ENCODE assay signal across 17 cellular contexts in genomic region chr3:190616627-190617026, GRCh38.
DNase-seq lines count a peak whose midpoint lies in the region; ATAC-seq and TF ChIP-seq lines count a peak whose summit lies in the region.
"Had no signal": no experiment of that assay in that cellular context is flagged by ENCODE, and none has a peak within 500 bp of the region (broad histone marks: within the 10 kb centered on the region; RNA-seq: fewer than 3 reads in every experiment).

No MANE protein-coding gene starts in this region.

- peaks cover 0 to 5% of the 10 kb centered on the region in 2 donors for H3K9me3 Mint-ChIP-seq in activated T-cell treated with anti-CD3 and anti-CD28 coated beads, Interleukin-2, amount 50 U/mL, for 72 hours
- no peaks in the 10 kb centered on the region for H3K9me3 Mint-ChIP-seq in stimulated activated naive B cell treated with anti-CD40 and anti-IgM and Interleukin-4, amounts not matched to agents 10 μg/mL and 1 μg/mL and 100 μg/mL, for 72 hours
- H3K9me3 Mint-ChIP-seq in Calu3 (ENCODE audit: low read depth, unreplicated experiment) = no peaks in the 10 kb centered on the region

- no peaks in the 10 kb centered on the region for H3K27me3 ChIP-seq in OCI-LY3 (ENCODE audit: low read depth, low read length)
- H3K27me3 ChIP-seq in HAP-1 (ENCODE audit: low read depth) = no peaks in the 10 kb centered on the region
- H3K27me3 ChIP-seq: cardiac muscle cell, tibial nerve had no signal

- no peaks in the 10 kb centered on the region for H4K20me1 ChIP-seq in OCI-LY3 (ENCODE audit: insufficient read depth, low read length)

- peak overlapping the region; percentile 99 for H3K27ac Mint-ChIP-seq in activated T-cell treated with anti-CD3 and anti-CD28 coated beads, Interleukin-2, amount 50 U/mL, for 72 hours
- H3K27ac Mint-ChIP-seq in stimulated activated naive B cell treated with anti-CD40 and anti-IgM and Interleukin-4, amounts not matched to agents 10 μg/mL and 1 μg/mL and 100 μg/mL, for 72 hours = peak overlapping the region; percentile 94
- no peak overlapping the region for H3K27ac Mint-ChIP-seq in Calu3 (ENCODE audit: unreplicated experiment)

- DNase-seq in activated T-cell treated with anti-CD3 and anti-CD28 coated beads, Interleukin-2, amount 50 U/mL, for 72 hours = no peak
- no peak for DNase-seq in activated T-cell treated with anti-CD3 and anti-CD28 coated beads, Interleukin-2, amount 50 U/mL, for 1 hour
- DNase-seq in amniotic epithelial cell (ENCODE audit: low read depth) (peak; percentile 9), Calu3 (no peak), HAP-1 (ENCODE audit: low spot score in 2 of 2) (no peak)
- no peak for DNase-seq in stimulated activated naive B cell treated with anti-CD40 and anti-IgM and Interleukin-4, amounts not matched to agents 10 μg/mL and 1 μg/mL and 100 μg/mL, for 72 hours
- DNase-seq: activated effector memory CD4-positive, alpha-beta T cell treated with anti-CD3 and anti-CD28 coated beads, Interleukin-2, amount 50 U/mL, for 16 hours; DMS 273 treated with DMSO at 0.1 percent for 48 hours; islet precursor cell; NCI-H1092; NK-92 treated with Interleukin-12 subunit alpha and Interleukin-12 subunit beta, amount 100 ng/mL, for 24 hours had no signal

- H2AFZ ChIP-seq in OCI-LY3 (ENCODE audit: low read depth, low read length) = no peak overlapping the region

- no peak overlapping the region for H3K9ac ChIP-seq in OCI-LY3 (ENCODE audit: low read length)

- H3K79me2 ChIP-seq in OCI-LY3 (ENCODE audit: low read length) = no peaks in the 10 kb centered on the region

- H3K4me3 Mint-ChIP-seq in activated T-cell treated with anti-CD3 and anti-CD28 coated beads, Interleukin-2, amount 50 U/mL, for 72 hours = peak overlapping the region; percentile 65 to 79
- peak overlapping the region in 1 of 2 donors; percentile 63 for H3K4me3 Mint-ChIP-seq in stimulated activated naive B cell treated with anti-CD40 and anti-IgM and Interleukin-4, amounts not matched to agents 10 μg/mL and 1 μg/mL and 100 μg/mL, for 72 hours
- H3K4me3 Mint-ChIP-seq in Calu3 (ENCODE audit: low read depth, unreplicated experiment) = no peak overlapping the region

- no TSS peak for BruUV-seq in Calu3 (replicated peaks; lab: Mats Ljungman, UMichigan)

- H3K4me1 ChIP-seq in OCI-LY3 (ENCODE audit: low read length) (peaks cover 26% of the 10 kb centered on the region), HAP-1 (peaks cover 7% of the 10 kb centered on the region; the same call in 1 of the 2 replicates)
- H3K4me1 ChIP-seq: tibial nerve had no signal

- TF ChIP-seq CTCF in OCI-LY3 (IDR thresholded peaks at IDR 0.05; ENCODE audit: low read depth, low read length) = no peak
- TF ChIP-seq CTCF in Calu3 (IDR thresholded peaks at IDR 0.05; ENCODE audit: unreplicated experiment) = no peak

- no peaks in the 10 kb centered on the region for H3K27me3 Mint-ChIP-seq in activated T-cell treated with anti-CD3 and anti-CD28 coated beads, Interleukin-2, amount 50 U/mL, for 72 hours (ENCODE audit: low read depth)
- no peaks in the 10 kb centered on the region for H3K27me3 Mint-ChIP-seq in stimulated activated naive B cell treated with anti-CD40 and anti-IgM and Interleukin-4, amounts not matched to agents 10 μg/mL and 1 μg/mL and 100 μg/mL, for 72 hours
- H3K27me3 Mint-ChIP-seq in Calu3 (ENCODE audit: unreplicated experiment) = no peaks in the 10 kb centered on the region

- peaks cover 69% of the 10 kb centered on the region for H3K4me1 Mint-ChIP-seq in activated T-cell treated with anti-CD3 and anti-CD28 coated beads, Interleukin-2, amount 50 U/mL, for 72 hours (ENCODE audit: low read depth)
- H3K4me1 Mint-ChIP-seq in stimulated activated naive B cell treated with anti-CD40 and anti-IgM and Interleukin-4, amounts not matched to agents 10 μg/mL and 1 μg/mL and 100 μg/mL, for 72 hours = peaks cover 26 to 70% of the 10 kb centered on the region in 2 donors
- peaks cover 19% of the 10 kb centered on the region for H3K4me1 Mint-ChIP-seq in Calu3 (ENCODE audit: low read depth, unreplicated experiment)

- H3K4me2 ChIP-seq in OCI-LY3 (ENCODE audit: low read length) = peak overlapping the region; percentile 84; the same call in 1 of the 2 replicates

- no peak overlapping the region for H3K27ac ChIP-seq in OCI-LY3 (ENCODE audit: low read length)
- H3K27ac ChIP-seq: cardiac muscle cell, SK-N-MC, tibial nerve, VCaP had no signal

- no peak for ATAC-seq in activated T-cell treated with anti-CD3 and anti-CD28 coated beads, Interleukin-2, amount 50 U/mL, for 72 hours (replicated peaks in 1 of 2)
- ATAC-seq in stimulated activated naive B cell treated with anti-CD40 and anti-IgM and Interleukin-4, amounts not matched to agents 10 μg/mL and 1 μg/mL and 100 μg/mL, for 72 hours (replicated peaks) = no peak
- ATAC-seq in HG03521 (IDR thresholded peaks at IDR 0.05; ENCODE audit: unreplicated experiment) = no peak

- in situ Hi-C loops in HAP-1 (cut with MboI; ENCODE audit: low sequenced_read_pairs) = no loop called here

- H3K36me3 Mint-ChIP-seq in activated T-cell treated with anti-CD3 and anti-CD28 coated beads, Interleukin-2, amount 50 U/mL, for 72 hours (ENCODE audit: insufficient read depth in 2 of 2) = peaks cover 8 to 15% of the 10 kb centered on the region in 2 donors
- H3K36me3 Mint-ChIP-seq in stimulated activated naive B cell treated with anti-CD40 and anti-IgM and Interleukin-4, amounts not matched to agents 10 μg/mL and 1 μg/mL and 100 μg/mL, for 72 hours = peaks cover 5 to 9% of the 10 kb centered on the region in 2 donors
- peaks cover 17% of the 10 kb centered on the region for H3K36me3 Mint-ChIP-seq in Calu3 (ENCODE audit: insufficient read depth, unreplicated experiment)

- intact Hi-C loops in Calu3 (cut with micrococcal nuclease; ENCODE audit: unreplicated experiment) = no loop called here

- no peaks in the 10 kb centered on the region for H3K36me3 ChIP-seq in OCI-LY3 (replicated peaks; ENCODE audit: low read depth, low read length)
- no peaks in the 10 kb centered on the region for H3K36me3 ChIP-seq in HAP-1 (replicated peaks)
- H3K36me3 ChIP-seq: cardiac muscle cell, tibial nerve had no signal

- no peak overlapping the region for H3K4me3 ChIP-seq in OCI-LY3 (ENCODE audit: low read length)
- no peak overlapping the region for H3K4me3 ChIP-seq in HAP-1
- H3K4me3 ChIP-seq: cardiac muscle cell, SK-N-MC, tibial nerve had no signal

- no peaks in the 10 kb centered on the region for H3K9me3 ChIP-seq in OCI-LY3 (ENCODE audit: insufficient read depth, low read length)
- no peaks in the 10 kb centered on the region for H3K9me3 ChIP-seq in HAP-1
- H3K9me3 ChIP-seq: tibial nerve had no signal

- CTCF ChIA-PET in Calu3 (lab: Charles Lee) = no interaction called here
